8 cellular contexts compared by ENCODE assay signal in genomic region chr6:14074723-14075503, GRCh38. TPM values are rescaled to one million over a fixed set of nuclear protein-coding genes. Genes with fewer than 3 reads are reported as not detected.
DNase-seq lines count a peak whose midpoint lies in the region; ATAC-seq lines count a peak whose summit lies in the region.

No MANE protein-coding gene starts in this region.

- no peak overlapping the region for H3K27ac ChIP-seq in duodenal mucosa (ENCODE audit: low read depth, low read length)

- no peaks in the 10 kb centered on the region for H3K27me3 Mint-ChIP-seq in activated CD8-positive, alpha-beta memory T cell treated with anti-CD3 and anti-CD28 coated beads, Interleukin-2, amount 10 ng/mL, durations not matched to agents 7 days and 5 days

- no peak for DNase-seq in activated CD8-positive, alpha-beta memory T cell treated with anti-CD3 and anti-CD28 coated beads, Interleukin-2, amount 10 ng/mL, durations not matched to agents 7 days and 5 days
- DNase-seq in activated CD8-positive, alpha-beta memory T cell treated with anti-CD3 and anti-CD28 coated beads, Interleukin-2, amount 50 U/mL, for 4 hours = no peak
- DNase-seq in RPMI7951 (ENCODE audit: low read depth) (peak; percentile 69), myocyte (ENCODE audit: low read depth) (peak; percentile 33), GM19240 (ENCODE audit: insufficient read length, low spot score) (no peak), 8988T (no peak)

- CTCF ChIA-PET in activated CD8-positive, alpha-beta memory T cell treated with anti-CD3 and anti-CD28 coated beads, Interleukin-2, amount 10 ng/mL, durations not matched to agents 7 days and 5 days (lab: Charles Lee) = interaction anchor here (0.7 to 1.3 kb wide), 4 partner anchors 8 to 501 kb away, joined by 3 to 14 read pairs (median 3); partner anchors contain the start of gene SIRT5

- no peaks in the 10 kb centered on the region for H3K36me3 ChIP-seq in duodenal mucosa (ENCODE audit: control insufficient read depth in 1 of 2, insufficient read depth in 2 of 2, low read length in 2 of 2)

- H3K4me3 Mint-ChIP-seq in activated CD8-positive, alpha-beta memory T cell treated with anti-CD3 and anti-CD28 coated beads, Interleukin-2, amount 10 ng/mL, durations not matched to agents 7 days and 5 days = peak overlapping the region; percentile 77

- no peaks in the 10 kb centered on the region for H3K9me3 ChIP-seq in duodenal mucosa (ENCODE audit: control insufficient read depth in 1 of 2, low read length in 2 of 2)

- ATAC-seq in activated CD8-positive, alpha-beta memory T cell treated with anti-CD3 and anti-CD28 coated beads, Interleukin-2, amount 10 ng/mL, durations not matched to agents 7 days and 5 days = peak; percentile 94
- peak; percentile 73 for ATAC-seq in HG02852 (IDR thresholded peaks at IDR 0.05; ENCODE audit: unreplicated experiment)

- H3K36me3 Mint-ChIP-seq in activated CD8-positive, alpha-beta memory T cell treated with anti-CD3 and anti-CD28 coated beads, Interleukin-2, amount 10 ng/mL, durations not matched to agents 7 days and 5 days = no peaks in the 10 kb centered on the region

- H3K27ac Mint-ChIP-seq in activated CD8-positive, alpha-beta memory T cell treated with anti-CD3 and anti-CD28 coated beads, Interleukin-2, amount 10 ng/mL, durations not matched to agents 7 days and 5 days = peak overlapping the region; percentile 94

- H3K4me1 Mint-ChIP-seq in activated CD8-positive, alpha-beta memory T cell treated with anti-CD3 and anti-CD28 coated beads, Interleukin-2, amount 10 ng/mL, durations not matched to agents 7 days and 5 days = peaks cover 40% of the 10 kb centered on the region

- no peaks in the 10 kb centered on the region for H3K27me3 ChIP-seq in duodenal mucosa (ENCODE audit: control insufficient read depth in 1 of 2, insufficient read depth in 2 of 2, low read length in 2 of 2)

- peak overlapping the region; percentile 54 to 72 for H3K9ac ChIP-seq in duodenal mucosa (ENCODE audit: low read depth in 1 of 2, low read length in 2 of 2)

- peaks cover 3 to 12% of the 10 kb centered on the region in 2 donors for H3K4me1 ChIP-seq in duodenal mucosa (ENCODE audit: control insufficient read depth in 1 of 2, insufficient read depth in 2 of 2, low read length in 2 of 2)

- peak overlapping the region; percentile 68 to 79 for H3K4me3 ChIP-seq in duodenal mucosa (ENCODE audit: low read depth in 1 of 2, low read length in 2 of 2)

- peaks cover 2% of the 10 kb centered on the region for H3K9me3 Mint-ChIP-seq in activated CD8-positive, alpha-beta memory T cell treated with anti-CD3 and anti-CD28 coated beads, Interleukin-2, amount 10 ng/mL, durations not matched to agents 7 days and 5 days (ENCODE audit: low read depth)

RNA-seq across cellular contexts. Expression of gene CD83, which starts 42.7 kb away (rescaled TPM):
- 10 to 100 TPM in 1 of 2 experiments, 1 to 10 TPM in 1; 6.0 to 29.6 TPM for total RNA-seq in activated CD8-positive, alpha-beta memory T cell treated with anti-CD3 and anti-CD28 coated beads, Interleukin-2, amount 10 ng/mL, durations not matched to agents 7 days and 5 days
- total RNA-seq in RPMI7951 (2014; rRNA removed; shearing (Covaris generic)) = 12.8 and 14.9 TPM in 2 replicates
- 0.16 and 0.37 TPM in 2 replicates for total RNA-seq in myocyte
- 0.29 TPM for polyA plus RNA-seq in myocyte (2012)

Comparison
In these comparisons a context has a peak if more than half of its experiments do, and no peak if none do; other contexts are left out.
1. DNase-seq: peak in RPMI7951 (single experiment) and myocyte (single experiment); none in activated CD8-positive, alpha-beta memory T cell treated with anti-CD3 and anti-CD28 coated beads, Interleukin-2, amount 10 ng/mL, durations not matched to agents 7 days and 5 days (single experiment), activated CD8-positive, alpha-beta memory T cell treated with anti-CD3 and anti-CD28 coated beads, Interleukin-2, amount 50 U/mL, for 4 hours (single experiment), GM19240 (single experiment) and 8988T (single experiment).